8 cellular contexts compared by ENCODE assay signal in the genomic region with DNA sequence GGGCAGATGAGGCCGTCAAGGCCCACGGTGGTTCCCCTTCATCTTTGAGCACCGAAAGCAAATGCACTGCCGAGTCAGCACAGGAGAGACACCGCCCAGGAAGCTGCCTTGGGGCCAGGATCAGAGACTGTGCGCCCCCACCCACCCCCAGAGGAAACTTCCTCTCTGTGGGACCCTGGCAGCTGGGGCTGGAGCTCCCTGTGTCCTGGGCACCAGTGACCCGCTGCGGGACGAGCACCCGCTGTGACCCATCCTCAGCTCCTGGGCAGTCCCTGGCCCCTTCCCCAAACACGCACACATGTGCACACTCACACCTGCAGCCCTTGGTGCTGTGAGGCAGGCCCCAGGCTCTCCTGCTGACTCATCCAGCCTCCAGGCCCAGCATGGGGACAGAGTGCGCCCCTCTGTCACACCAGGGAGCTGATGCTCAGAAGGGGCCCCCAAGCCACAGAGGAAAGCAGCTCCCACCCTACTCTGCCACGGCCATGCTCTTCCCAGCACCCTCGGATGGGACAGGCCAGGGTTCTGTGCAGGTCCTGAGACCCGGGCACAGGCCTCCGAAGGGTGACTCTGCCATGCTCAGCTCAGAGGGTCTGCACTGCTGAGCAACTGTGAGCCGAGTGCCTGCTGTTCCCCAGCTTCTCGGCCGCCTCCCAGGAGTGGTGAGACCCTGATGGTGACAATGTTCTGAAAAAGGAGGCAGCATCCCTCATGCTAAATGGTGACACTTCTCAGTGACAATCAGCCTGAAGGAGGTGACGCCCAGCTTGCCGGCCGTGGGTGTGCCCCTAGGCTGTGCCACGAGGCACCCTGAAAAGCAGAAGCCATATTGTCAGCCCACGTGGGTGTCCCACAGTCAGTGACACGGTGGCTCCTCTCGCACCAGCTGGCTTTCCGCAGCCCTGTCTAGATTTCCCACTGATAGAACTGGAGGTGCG. TPM values are rescaled to one million over a fixed set of nuclear protein-coding genes. Genes with fewer than 3 reads are reported as not detected.
DNase-seq lines count a peak whose midpoint lies in the region; ATAC-seq, FAIRE-seq and TF ChIP-seq lines count a peak whose summit lies in the region.

No MANE protein-coding gene starts in this region.

- WGBS in H1 (ENCODE audit: extremely low coverage in 1 of 2, insufficient coverage in 1 of 2, insufficient read length in 1 of 2, insufficient replicate concordance in 2 of 2, low coverage in 1 of 2, low lambda C conversion rate in 2 of 2, missing lambda C conversion rate in 1 of 2), 2 experiments, result 88% methylated on average over 28 of the region's 28 CpGs; no CpG with 5 or more reads in 1 of the 2 experiments

- H2BK20ac ChIP-seq in H1 (ENCODE audit: low read length), result no peak overlapping the region

- peak; percentile 78 for DNase-seq in Right ventricle myocardium superior
- DNase-seq in right atrium auricular region (ENCODE audit: low spot score), result no peak
- peak; percentile 63 for DNase-seq in activated CD4-positive, CD25-positive, alpha-beta regulatory T cell treated with anti-CD3 and anti-CD28 coated beads, Interleukin-2, amount 50 U/mL, for 72 hours
- DNase-seq in H1 (ENCODE audit: low read depth in 1 of 2, low spot score in 2 of 2), result no peak
- DNase-seq in stimulated activated CD4-positive, alpha-beta T cell treated with anti-CD3 and anti-CD28 coated beads, Interleukin-4, amount 100 ng/mL, for 4 hours, result peak; percentile 67 to 79
- DNase-seq in DMS 273 treated with DMSO at 0.1 percent for 48 hours (lab: John Stamatoyannopoulos, UW), result no peak
- no peak for DNase-seq in germinal center (ENCODE audit: low spot score)
- DNase-seq in NCI-H510A (lab: John Stamatoyannopoulos, UW), result no peak

- POLR2A ChIA-PET in H1 (lab: Charles Lee; ENCODE audit: partially characterized antibody), result interaction anchor here (0.6 to 2.0 kb wide), 8 partner anchors 8 to 478 kb away, joined by 3 to 9 read pairs (median 4); no protein-coding TSS in a partner anchor

- TF ChIP-seq CTCF in right atrium auricular region (IDR thresholded peaks at IDR 0.05) (no peak), H1 (IDR thresholded peaks at IDR 0.05; ENCODE audit: control extremely low read depth in 1 of 3, insufficient read depth in 1 of 3, low read depth in 1 of 3, low read length in 3 of 3) (no peak)

- TF ChIP-seq RAD21 in H1 (IDR thresholded peaks at IDR 0.05 in 1 of 2, conservative IDR thresholded peaks at IDR 0.05 in 1 of 2; ENCODE audit: low read depth in 2 of 2, low read length in 2 of 2), result no peak

- H2BK120ac ChIP-seq in H1 (replicated peaks; ENCODE audit: low read depth, low read length), result no peak overlapping the region

- peaks cover 4% of the 10 kb centered on the region; the same call in 1 of the 2 replicates for H3K79me1 ChIP-seq in H1 (ENCODE audit: low read depth, low read length)

- intact Hi-C loops in Right ventricle myocardium superior (cut with DNase I), result no loop called here

- no peak overlapping the region for H3K27ac ChIP-seq in right atrium auricular region
- H3K27ac ChIP-seq in H1 (ENCODE audit: low read depth, low read length), result no peak overlapping the region

- no peak for TF ChIP-seq EP300 in H1 (IDR thresholded peaks at IDR 0.05; ENCODE audit: borderline replicate concordance in 1 of 2, low read depth in 2 of 2, low read length in 2 of 2)

- no peak overlapping the region for H3K23ac ChIP-seq in H1 (ENCODE audit: insufficient read length)

- H3K9ac ChIP-seq in H1 (replicated peaks in 1 of 4; ENCODE audit: extremely low read depth in 1 of 4, low read depth in 3 of 4, low read length in 3 of 4), result no peak overlapping the region

- H3K9me3 ChIP-seq in right atrium auricular region, result no peaks in the 10 kb centered on the region
- H3K9me3 ChIP-seq in H1 (ENCODE audit: insufficient read depth in 2 of 2, low read depth in 1 of 2, low read length in 1 of 2), result no peaks in the 10 kb centered on the region

- no peak overlapping the region for H3K56ac ChIP-seq in H1 (replicated peaks; ENCODE audit: insufficient read length, low read depth, low read length)

- H2AFZ ChIP-seq in H1 (ENCODE audit: low read length), result no peak overlapping the region

- H3K27me3 ChIP-seq in right atrium auricular region, result no peaks in the 10 kb centered on the region
- peaks cover 0 to 6% (median 3%) of the 10 kb centered on the region in 4 experiments; a peak in 3 of 7 replicates for H3K27me3 ChIP-seq in H1 (replicated peaks in 1 of 4; ENCODE audit: control insufficient read depth in 3 of 4, extremely low read depth in 1 of 4, insufficient read depth in 3 of 4, low read length in 3 of 4)

- H4K8ac ChIP-seq in H1 (ENCODE audit: extremely low read depth, insufficient read depth, low read length), result no peak overlapping the region; the same call in 1 of the 2 replicates

- H2BK12ac ChIP-seq in H1 (ENCODE audit: low read depth, low read length), result no peak overlapping the region

- H4K91ac ChIP-seq in H1 (replicated peaks; ENCODE audit: insufficient read length, low read length), result no peak overlapping the region

- no peak overlapping the region for H3K4ac ChIP-seq in H1 (replicated peaks; ENCODE audit: insufficient read length, low read depth, low read length)

- no peak overlapping the region for H4K5ac ChIP-seq in H1 (ENCODE audit: insufficient read length, low read depth, low read length)

- FAIRE-seq in H1 (lab: Jason Lieb, UNC), result no peak

- CTCF ChIA-PET in H1 (lab: Charles Lee; ENCODE audit: partially characterized antibody), result interaction anchor here (0.7 to 7.4 kb wide), 14 partner anchors 11 to 1003 kb away, joined by 3 to 94 read pairs (median 4); no protein-coding TSS in a partner anchor

- H3K23me2 ChIP-seq in H1 (ENCODE audit: low read depth, low read length), result peaks cover 6% of the 10 kb centered on the region; the same call in 1 of the 2 replicates

- H3K4me2 ChIP-seq in H1 (ENCODE audit: insufficient read depth in 1 of 2, low read depth in 2 of 2, low read length in 2 of 2), result no peak overlapping the region

- H3K4me1 ChIP-seq in right atrium auricular region, result peaks cover 0 to 60% of the 10 kb centered on the region in 2 donors
- peaks cover 2 to 19% (median 9%) of the 10 kb centered on the region in 4 experiments for H3K4me1 ChIP-seq in H1 (replicated peaks in 1 of 4; ENCODE audit: control insufficient read depth in 3 of 4, insufficient read depth in 4 of 4, low read length in 3 of 4)

- H3K36me3 ChIP-seq in right atrium auricular region (no peaks in the 10 kb centered on the region), H1 (ENCODE audit: control insufficient read depth in 2 of 4, insufficient read depth in 4 of 4, low read length in 3 of 4) (no peaks in the 10 kb centered on the region)

- H4K20me1 ChIP-seq in H1 (replicated peaks in 1 of 2; ENCODE audit: control insufficient read depth in 1 of 2, insufficient read depth in 2 of 2, low read length in 2 of 2), result peaks cover 0 to 11% of the 10 kb centered on the region in 2 experiments

- H2BK15ac ChIP-seq in H1 (ENCODE audit: low read length), result no peak overlapping the region

- H2BK5ac ChIP-seq in H1 (ENCODE audit: low read depth, low read length), result no peak overlapping the region

- ATAC-seq in Right ventricle myocardium superior (ENCODE audit: poor library complexity), result peak; percentile 14

- H3K79me2 ChIP-seq in H1 (ENCODE audit: control insufficient read depth in 1 of 2, insufficient read depth in 2 of 2, low read length in 2 of 2), result peaks cover 0 to 26% of the 10 kb centered on the region in 2 experiments; a peak in 1 of 4 replicates

- no peak overlapping the region; the same call in 1 of the 2 replicates for H2AK5ac ChIP-seq in H1 (ENCODE audit: low read depth, low read length)

- H3K18ac ChIP-seq in H1 (ENCODE audit: extremely low read depth, low read length), result peak overlapping the region; percentile 19; the same call in 1 of the 2 replicates

- no peak for TF ChIP-seq POLR2A in H1 (IDR thresholded peaks at IDR 0.05; ENCODE audit: control extremely low read depth in 1 of 2, low read depth in 2 of 2, low read length in 2 of 2)

- no peak overlapping the region for H3K14ac ChIP-seq in H1 (ENCODE audit: insufficient read length)

- H3K4me3 ChIP-seq in right atrium auricular region (no peak overlapping the region), H1 (ENCODE audit: extremely low read depth in 1 of 4, insufficient read depth in 2 of 4, low read depth in 3 of 4, low read length in 4 of 4) (no peak overlapping the region)

RNA-seq across cellular contexts. Expression of a gene that starts 3.6 kb away (rescaled TPM):
- 15.9 TPM for total RNA-seq in Right ventricle myocardium superior
- total RNA-seq in right atrium auricular region, result 10 to 100 TPM; 37.7 to 73.2 TPM
- 63.6 and 67.5 TPM in 2 replicates for total RNA-seq in H1 (2021; fragmentation: NEBNext Ultra II Directional; extraction: Animal tissue kit (Norgen Biotek cat#: 25700))
- polyA plus RNA-seq in H1 (2011; rRNA removed), result 42.3 and 62.6 TPM in 2 replicates
- 43.1 TPM for polyA plus RNA-seq in H1 (2011; cell fraction: cytosol; rRNA removed)
- 361 TPM for polyA plus RNA-seq in H1 (2011; cell fraction: nucleus; rRNA removed)
- polyA plus RNA-seq in H1 (2012, experiment 1 of 2), result 37.5 to 75.6 TPM (median 65.9 TPM) in 4 replicates
- 43.7 TPM for polyA plus RNA-seq in H1 (2012, experiment 2 of 2)
- polyA plus RNA-seq in H1 (2013, experiment 1 of 2), result 76.1 TPM
- polyA plus RNA-seq in H1 (2013, experiment 2 of 2), result 73.2 TPM
- polyA minus RNA-seq in H1 (2011; rRNA and poly(A)+ RNA removed), result 19.7 and 34.2 TPM in 2 replicates
- 33.0 TPM for polyA minus RNA-seq in H1 (2011; cell fraction: cytosol; rRNA and poly(A)+ RNA removed)
- polyA minus RNA-seq in H1 (2011; cell fraction: nucleus; rRNA and poly(A)+ RNA removed), result 63.0 TPM

RNA-seq across cellular contexts. Expression of a gene that starts 22.2 kb away (rescaled TPM):
- 1.00 TPM for total RNA-seq in Right ventricle myocardium superior
- total RNA-seq in right atrium auricular region, result 1 to 10 TPM in 1 of 2 donors, under 1 TPM in 1; 0.39 to 1.3 TPM
- total RNA-seq in H1 (2021; fragmentation: NEBNext Ultra II Directional; extraction: Animal tissue kit (Norgen Biotek cat#: 25700)), result 95.4 and 96.5 TPM in 2 replicates
- polyA plus RNA-seq in H1 (2011; rRNA removed), result 76.7 and 141 TPM in 2 replicates
- 58.9 TPM for polyA plus RNA-seq in H1 (2011; cell fraction: cytosol; rRNA removed)
- 87.0 TPM for polyA plus RNA-seq in H1 (2011; cell fraction: nucleus; rRNA removed)
- polyA plus RNA-seq in H1 (2012, experiment 1 of 2), result 38.0 to 88.5 TPM (median 80.4 TPM) in 4 replicates
- polyA plus RNA-seq in H1 (2012, experiment 2 of 2), result 81.9 TPM
- 43.2 TPM for polyA plus RNA-seq in H1 (2013, experiment 1 of 2)
- polyA plus RNA-seq in H1 (2013, experiment 2 of 2), result 40.8 TPM
- polyA minus RNA-seq in H1 (2011; rRNA and poly(A)+ RNA removed), result 33.2 and 36.2 TPM in 2 replicates
- polyA minus RNA-seq in H1 (2011; cell fraction: cytosol; rRNA and poly(A)+ RNA removed), result 144 TPM
- 89.1 TPM for polyA minus RNA-seq in H1 (2011; cell fraction: nucleus; rRNA and poly(A)+ RNA removed)

RNA-seq across cellular contexts. Expression of a gene that starts 30.3 kb away (rescaled TPM):
- 40.4 TPM for total RNA-seq in Right ventricle myocardium superior
- total RNA-seq in right atrium auricular region, result 10 to 100 TPM; 50.6 to 90.4 TPM
- total RNA-seq in H1 (2021; fragmentation: NEBNext Ultra II Directional; extraction: Animal tissue kit (Norgen Biotek cat#: 25700)), result 221 and 244 TPM in 2 replicates
- 267 and 272 TPM in 2 replicates for polyA plus RNA-seq in H1 (2011; rRNA removed)
- 183 TPM for polyA plus RNA-seq in H1 (2011; cell fraction: cytosol; rRNA removed)
- polyA plus RNA-seq in H1 (2011; cell fraction: nucleus; rRNA removed), result 229 TPM
- 277 to 336 TPM (median 307 TPM) in 4 replicates for polyA plus RNA-seq in H1 (2012, experiment 1 of 2)
- 319 TPM for polyA plus RNA-seq in H1 (2012, experiment 2 of 2)
- 268 TPM for polyA plus RNA-seq in H1 (2013, experiment 1 of 2)
- polyA plus RNA-seq in H1 (2013, experiment 2 of 2), result 292 TPM
- polyA minus RNA-seq in H1 (2011; rRNA and poly(A)+ RNA removed), result 35.1 and 46.4 TPM in 2 replicates
- 153 TPM for polyA minus RNA-seq in H1 (2011; cell fraction: cytosol; rRNA and poly(A)+ RNA removed)
- 113 TPM for polyA minus RNA-seq in H1 (2011; cell fraction: nucleus; rRNA and poly(A)+ RNA removed)

Comparison
In these comparisons a context has a peak if more than half of its experiments do, and no peak if none do; other contexts are left out.
1. DNase-seq: peak in Right ventricle myocardium superior (single experiment), activated CD4-positive, CD25-positive, alpha-beta regulatory T cell treated with anti-CD3 and anti-CD28 coated beads, Interleukin-2, amount 50 U/mL, for 72 hours (single experiment) and stimulated activated CD4-positive, alpha-beta T cell treated with anti-CD3 and anti-CD28 coated beads, Interleukin-4, amount 100 ng/mL, for 4 hours (2 of 2); none in right atrium auricular region (single experiment), H1 (0 of 2), DMS 273 treated with DMSO at 0.1 percent for 48 hours (single experiment), germinal center (single experiment) and NCI-H510A (single experiment).
2. RNA of a gene that starts 22.2 kb away (total RNA-seq): 95.4 to 96.5 TPM in H1; 0.39 to 1.3 TPM in right atrium auricular region and 1.00 TPM in Right ventricle myocardium superior (single experiment); every median in the first group is over 10 times any median in the second.